ENCODE assay signal across 1 cellular context in genomic region chr6:157322792-157323113, GRCh38.
TF ChIP-seq lines count a peak whose summit lies in the region.

No MANE protein-coding gene starts in this region.

TF ChIP-seq in endothelial cell of umbilical vein, 7 proteins besides CTCF, POLR2A, EP300 and RAD21:
- TF ChIP-seq MAX (IDR thresholded peaks at IDR 0.05; ENCODE audit: insufficient read depth, insufficient read length) (no peak), FOS (IDR thresholded peaks at IDR 0.05; ENCODE audit: borderline replicate concordance, insufficient read depth, low read length) (no peak), GATA2 (IDR thresholded peaks at IDR 0.05; ENCODE audit: insufficient read depth, insufficient read length, low read depth, low read length) (no peak), POLR2AphosphoS5 (IDR thresholded peaks at IDR 0.05; ENCODE audit: insufficient read depth, low read depth, low read length) (no peak), MYC (IDR thresholded peaks at IDR 0.05; ENCODE audit: low read depth, low read length) (no peak), EZH2 (IDR thresholded peaks at IDR 0.05; ENCODE audit: borderline replicate concordance, low read depth, low read length, severe bottlenecking) (no peak), JUN (IDR thresholded peaks at IDR 0.05; ENCODE audit: borderline replicate concordance, insufficient read depth, insufficient read length, low read depth) (no peak)
